Comparison of ENCODE assay signal across 15 cellular contexts in the genomic region with DNA sequence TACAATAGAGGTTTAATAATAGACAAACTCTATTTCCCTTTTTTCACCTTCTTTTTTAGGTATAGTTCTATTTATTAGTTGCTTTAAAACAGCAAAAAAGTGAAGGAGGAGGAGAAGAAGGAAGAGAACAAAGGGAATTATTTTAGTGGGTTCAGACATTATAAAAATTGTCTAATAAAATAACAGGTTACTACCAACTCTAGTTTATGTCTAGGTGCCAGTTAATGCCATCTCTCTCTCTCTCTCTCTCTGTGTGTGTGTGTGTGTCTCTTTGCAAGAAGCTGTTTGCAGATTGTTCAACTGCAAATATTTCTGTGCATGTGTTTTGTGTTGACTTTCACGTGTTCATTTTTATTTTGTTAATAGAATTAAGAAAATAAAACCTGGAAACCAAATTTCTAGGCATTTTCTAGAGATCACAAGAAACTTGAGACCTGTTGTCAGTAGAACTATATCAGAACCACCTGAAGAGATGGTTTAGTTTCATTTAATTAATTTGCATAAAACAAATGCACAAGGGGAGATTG.
DNase-seq lines count a peak whose midpoint lies in the region; FAIRE-seq and TF ChIP-seq lines count a peak whose summit lies in the region.
"Had no signal": no experiment of that assay in that cellular context is flagged by ENCODE, and none has a peak within 500 bp of the region (broad histone marks: within the 10 kb centered on the region; RNA-seq: fewer than 3 reads in every experiment).

No MANE protein-coding gene starts in this region.

- peak; percentile 52 for DNase-seq in pons (ENCODE audit: low spot score)
- no peak for DNase-seq in mesenchymal stem cell
- no peak for DNase-seq in GM12892 (ENCODE audit: insufficient read length)
- no peak for DNase-seq in NCI-H2171 treated with DMSO at 0.1 percent for 48 hours (lab: John Stamatoyannopoulos, UW)
- DNase-seq in dermis blood vessel endothelial cell, result no peak
- DNase-seq: ACHN, DMS79 treated with DMSO at 0.1 percent for 48 hours, NCI-H1105 treated with DMSO at 0.1 percent for 48 hours, NCI-H1694, NCI-H2081 treated with DMSO at 0.1 percent for 48 hours, NCI-H774, SJCRH30 had no signal

- no peak overlapping the region for H3K23ac ChIP-seq in mesenchymal stem cell (ENCODE audit: low read length in 2 of 2)

- H3K9me3 Mint-ChIP-seq in dendritic cell treated with granulocyte-macrophage colony-stimulating factor and Interleukin-4, amounts not matched to agents 40 ng/mL and 50 ng/mL, for 4 days, result no peaks in the 10 kb centered on the region

- H3K4ac ChIP-seq in mesenchymal stem cell (ENCODE audit: low read depth in 1 of 2, low read length in 2 of 2), result no peak overlapping the region

- H3K79me1 ChIP-seq in mesenchymal stem cell (replicated peaks; ENCODE audit: low read length, poor library complexity, severe bottlenecking), result no peaks in the 10 kb centered on the region

- H3K27me3 ChIP-seq in OCI-LY3 (ENCODE audit: low read depth, low read length) (no peaks in the 10 kb centered on the region), mesenchymal stem cell (ENCODE audit: control insufficient read depth in 1 of 2, insufficient read depth in 1 of 2, low read length in 2 of 2) (no peaks in the 10 kb centered on the region)
- H3K27me3 ChIP-seq: SJCRH30 had no signal

- H3K27me3 Mint-ChIP-seq in dendritic cell treated with granulocyte-macrophage colony-stimulating factor and Interleukin-4, amounts not matched to agents 40 ng/mL and 50 ng/mL, for 4 days, result peaks cover 3% of the 10 kb centered on the region

- H3K14ac ChIP-seq in mesenchymal stem cell (ENCODE audit: low read length in 2 of 2), result no peak overlapping the region

- no peak overlapping the region for H4K8ac ChIP-seq in mesenchymal stem cell (ENCODE audit: low read length)

- WGBS in mesenchymal stem cell, result no CpG with 5 or more reads among the region's 1 CpG

- H3K79me2 ChIP-seq in OCI-LY3 (ENCODE audit: low read length), result no peaks in the 10 kb centered on the region

- intact Hi-C loops in dendritic cell treated with granulocyte-macrophage colony-stimulating factor and Interleukin-4, amounts not matched to agents 40 ng/mL and 50 ng/mL, for 4 days (cut with micrococcal nuclease), result loop anchor here (10.0 kb wide), 1 partner anchor 257 kb away; no protein-coding TSS in a partner anchor

- no peaks in the 10 kb centered on the region for H3K9me3 ChIP-seq in OCI-LY3 (ENCODE audit: insufficient read depth, low read length)
- no peaks in the 10 kb centered on the region for H3K9me3 ChIP-seq in mesenchymal stem cell (ENCODE audit: control insufficient read depth, low read length)
- H3K9me3 ChIP-seq: HAP-1, SJCRH30 had no signal

- no peak overlapping the region for H2BK5ac ChIP-seq in mesenchymal stem cell (ENCODE audit: low read depth, low read length, poor library complexity, severe bottlenecking)

- no peaks in the 10 kb centered on the region for H4K20me1 ChIP-seq in OCI-LY3 (ENCODE audit: insufficient read depth, low read length)

- H3K36me3 Mint-ChIP-seq in dendritic cell treated with granulocyte-macrophage colony-stimulating factor and Interleukin-4, amounts not matched to agents 40 ng/mL and 50 ng/mL, for 4 days (ENCODE audit: low read depth), result no peaks in the 10 kb centered on the region

- H3K4me2 ChIP-seq in OCI-LY3 (ENCODE audit: low read length) (peak overlapping the region; percentile 87), mesenchymal stem cell (ENCODE audit: low read length, poor library complexity, severe bottlenecking) (no peak overlapping the region)

- H3K4me3 ChIP-seq in OCI-LY3 (ENCODE audit: low read length) (no peak overlapping the region), mesenchymal stem cell (ENCODE audit: insufficient read depth in 1 of 2, low read depth in 1 of 2, low read length in 2 of 2) (no peak overlapping the region)
- H3K4me3 ChIP-seq: HAP-1, SJCRH30 had no signal

- no peak for FAIRE-seq in GM12892 (lab: Jason Lieb, UNC)

- H3K36me3 ChIP-seq in OCI-LY3 (replicated peaks; ENCODE audit: low read depth, low read length), result no peaks in the 10 kb centered on the region
- H3K36me3 ChIP-seq in mesenchymal stem cell (ENCODE audit: control insufficient read depth in 1 of 2, insufficient read depth in 2 of 2, low read depth in 1 of 2, low read length in 2 of 2), result no peaks in the 10 kb centered on the region
- H3K36me3 ChIP-seq: HAP-1, SJCRH30 had no signal

- no peak overlapping the region for H2AK5ac ChIP-seq in mesenchymal stem cell (ENCODE audit: low read length, severe bottlenecking)

- H2BK120ac ChIP-seq in mesenchymal stem cell (ENCODE audit: low read depth, low read length), result no peak overlapping the region

- H2BK12ac ChIP-seq in mesenchymal stem cell (ENCODE audit: low read length in 2 of 2), result no peak overlapping the region

- no peak overlapping the region for H4K91ac ChIP-seq in mesenchymal stem cell (ENCODE audit: low read length)

- TF ChIP-seq CTCF in OCI-LY3 (IDR thresholded peaks at IDR 0.05; ENCODE audit: low read depth, low read length), result no peak

- peaks cover 27% of the 10 kb centered on the region for H3K4me1 ChIP-seq in OCI-LY3 (ENCODE audit: low read length)
- H3K4me1 ChIP-seq in mesenchymal stem cell (ENCODE audit: control insufficient read depth, insufficient read depth, low read depth, low read length), result no peaks in the 10 kb centered on the region
- H3K4me1 ChIP-seq: HAP-1, SJCRH30 had no signal

- H3K4me1 Mint-ChIP-seq in dendritic cell treated with granulocyte-macrophage colony-stimulating factor and Interleukin-4, amounts not matched to agents 40 ng/mL and 50 ng/mL, for 4 days (ENCODE audit: low read depth), result peaks cover 39% of the 10 kb centered on the region

- H2AFZ ChIP-seq in OCI-LY3 (ENCODE audit: low read depth, low read length), result no peak overlapping the region
- H2AFZ ChIP-seq in mesenchymal stem cell (ENCODE audit: low read depth, low read length), result no peak overlapping the region

- H3K4me3 Mint-ChIP-seq in dendritic cell treated with granulocyte-macrophage colony-stimulating factor and Interleukin-4, amounts not matched to agents 40 ng/mL and 50 ng/mL, for 4 days, result no peak overlapping the region

- H3K27ac ChIP-seq in OCI-LY3 (ENCODE audit: low read length), result no peak overlapping the region
- H3K27ac ChIP-seq in mesenchymal stem cell (ENCODE audit: low read length, poor library complexity, severe bottlenecking), result no peak overlapping the region
- H3K27ac ChIP-seq: SJCRH30 had no signal

- H3K18ac ChIP-seq in mesenchymal stem cell (ENCODE audit: low read depth in 1 of 2, low read length in 2 of 2), result no peak overlapping the region

- H3K27ac Mint-ChIP-seq in dendritic cell treated with granulocyte-macrophage colony-stimulating factor and Interleukin-4, amounts not matched to agents 40 ng/mL and 50 ng/mL, for 4 days, result peak overlapping the region; percentile 1

- H3K9ac ChIP-seq in OCI-LY3 (ENCODE audit: low read length) (no peak overlapping the region), mesenchymal stem cell (ENCODE audit: low read length) (no peak overlapping the region)

- no peak for TF ChIP-seq POLR2A in GM12892 (IDR thresholded peaks at IDR 0.05; ENCODE audit: low read depth, low read length)

- H2BK15ac ChIP-seq in mesenchymal stem cell (ENCODE audit: low read depth, poor library complexity, severe bottlenecking), result no peak overlapping the region
